9 cellular contexts compared by ENCODE assay signal in the genomic region with DNA sequence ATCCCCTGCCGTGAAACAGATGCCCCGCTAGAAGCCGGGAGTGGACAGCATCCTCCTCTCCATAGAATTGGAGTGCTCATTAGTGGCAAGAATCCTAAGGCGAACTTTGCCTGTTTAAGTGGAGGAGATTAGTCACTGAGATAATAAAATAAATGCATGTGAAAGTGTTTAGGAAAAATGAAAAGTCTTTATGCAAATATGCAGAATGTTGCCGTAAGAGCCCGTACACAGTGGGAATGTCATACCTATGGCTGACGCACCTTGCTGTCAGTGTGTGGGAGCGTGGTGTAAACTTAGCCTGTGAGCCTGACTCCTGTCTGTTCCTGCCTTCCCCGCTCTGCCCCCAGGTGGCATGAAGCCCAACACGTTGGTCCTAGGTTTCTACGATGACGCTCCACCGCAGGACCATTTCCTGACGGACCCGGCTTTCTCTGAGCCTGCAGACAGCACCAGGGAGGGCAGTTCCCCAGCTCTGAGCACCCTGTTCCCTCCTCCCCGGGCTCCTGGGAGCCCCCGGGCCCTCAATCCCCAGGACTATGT. TPM values are rescaled to one million over a fixed set of nuclear protein-coding genes. Genes with fewer than 3 reads are reported as not detected.
A peak's percentile ranks its signal among the peaks of the same experiment; 100 is the strongest.
DNase-seq lines count a peak whose midpoint lies in the region; ATAC-seq, FAIRE-seq and TF ChIP-seq lines count a peak whose summit lies in the region.
"Had no signal": no experiment of that assay in that cellular context is flagged by ENCODE, and none has a peak within 500 bp of the region (broad histone marks: within the 10 kb centered on the region; RNA-seq: fewer than 3 reads in every experiment).

No MANE protein-coding gene starts in this region.

- H3K4me3 ChIP-seq in endothelial cell of umbilical vein (replicated peaks in 1 of 3; ENCODE audit: insufficient read depth in 1 of 3, low read depth in 1 of 3, low read length in 3 of 3) (no peak overlapping the region), psoas muscle (peak overlapping the region; percentile 77)
- H3K4me3 ChIP-seq: K562 had no signal

- CTCF ChIA-PET in endothelial cell of umbilical vein (lab: Charles Lee), result interaction anchor here (0.6 to 1.5 kb wide), 2 partner anchors 24 to 160 kb away, joined by 3 to 4 read pairs; a partner anchor contains a TSS

- H3K36me3 ChIP-seq in endothelial cell of umbilical vein (ENCODE audit: control insufficient read depth in 2 of 2, extremely low read depth in 1 of 2, insufficient read depth in 2 of 2, low read length in 2 of 2) (peaks cover 7 to 8% of the 10 kb centered on the region in 2 experiments), psoas muscle (ENCODE audit: insufficient read depth in 1 of 2, low read depth in 1 of 2) (peaks cover 0 to 9% of the 10 kb centered on the region in 2 donors)

- H3K4me2 ChIP-seq in endothelial cell of umbilical vein (ENCODE audit: insufficient read depth, low read length), result no peak overlapping the region

- no peak overlapping the region for H2AFZ ChIP-seq in endothelial cell of umbilical vein (ENCODE audit: low read depth, low read length)

- no peaks in the 10 kb centered on the region for H3K9me1 ChIP-seq in endothelial cell of umbilical vein (replicated peaks; ENCODE audit: control insufficient read depth, extremely low read depth, insufficient read depth, low read length)

- POLR2A ChIA-PET in endothelial cell of umbilical vein (lab: Charles Lee), result no interaction called here

- peaks cover 36% of the 10 kb centered on the region for H3K4me1 ChIP-seq in endothelial cell of umbilical vein (ENCODE audit: control insufficient read depth, extremely low read depth, insufficient read depth, low read length)
- peaks cover 12% of the 10 kb centered on the region for H3K4me1 ChIP-seq in psoas muscle

- H3K27me3 ChIP-seq in endothelial cell of umbilical vein (ENCODE audit: control insufficient read depth in 2 of 2, insufficient read depth in 2 of 2, low read length in 2 of 2), result no peaks in the 10 kb centered on the region
- H3K27me3 ChIP-seq in psoas muscle (ENCODE audit: insufficient read depth in 3 of 3, low read length in 2 of 3), result no peaks in the 10 kb centered on the region

- 67 to 80% (median 71%) methylated on average over 17 of the region's 17 CpGs for WGBS in psoas muscle, 3 donors

- peak overlapping the region; percentile 59 for H3K27ac ChIP-seq in endothelial cell of umbilical vein (ENCODE audit: insufficient read depth, low read depth, low read length)
- no peak overlapping the region for H3K27ac ChIP-seq in psoas muscle

- peak in 1 of 4 donors; percentile 13 for ATAC-seq in psoas muscle
- no peak for ATAC-seq in HG03097 (IDR thresholded peaks at IDR 0.05; ENCODE audit: low FRiP score, unreplicated experiment)
- no peak for ATAC-seq in HG02981 (IDR thresholded peaks at IDR 0.05; ENCODE audit: unreplicated experiment)
- ATAC-seq: K562 had no signal

- peaks cover 23% of the 10 kb centered on the region for H3K79me2 ChIP-seq in endothelial cell of umbilical vein (ENCODE audit: control insufficient read depth, insufficient read depth, low read length)

- TF ChIP-seq CTCF in endothelial cell of umbilical vein (IDR thresholded peaks at IDR 0.05; ENCODE audit: extremely low read depth in 1 of 2, insufficient read depth in 1 of 2, low read depth in 1 of 2, low read length in 2 of 2) (peak in 1 of 2 donors; percentile 24), psoas muscle (IDR thresholded peaks at IDR 0.05) (no peak)

- no peak for FAIRE-seq in endothelial cell of umbilical vein (lab: Jason Lieb, UNC)
- no peak for FAIRE-seq in HTR-8/SVneo (lab: Jason Lieb, UNC)
- FAIRE-seq: K562 had no signal

- no peaks in the 10 kb centered on the region for H3K9me3 ChIP-seq in endothelial cell of umbilical vein (replicated peaks; ENCODE audit: control insufficient read depth, insufficient read depth, low read length)
- H3K9me3 ChIP-seq in psoas muscle, result no peaks in the 10 kb centered on the region

- TF ChIP-seq POLR2A in endothelial cell of umbilical vein (IDR thresholded peaks at IDR 0.05; ENCODE audit: low read depth, low read length), result no peak

- H4K20me1 ChIP-seq in endothelial cell of umbilical vein (replicated peaks; ENCODE audit: control insufficient read depth, extremely low read depth, insufficient read depth, low read length), result no peaks in the 10 kb centered on the region

- no TSS peak for BruUV-seq in endothelial cell of umbilical vein (replicated peaks; lab: Mats Ljungman, UMichigan)

- dilution Hi-C loops in endothelial cell of umbilical vein (cut with MboI; ENCODE audit: extremely low pct_ligation_motif_present, low sequenced_read_pairs), result no loop called here

- intact Hi-C loops in endothelial cell of umbilical vein (cut with micrococcal nuclease), result loop anchor here (5.0 to 10.0 kb wide), 2 partner anchors 63 to 281 kb away; a partner anchor contains a TSS
- intact Hi-C loops in psoas muscle (cut with DNase I), result no loop called here

- no peak overlapping the region for H3K9ac ChIP-seq in endothelial cell of umbilical vein (replicated peaks; ENCODE audit: extremely low read depth, insufficient read depth, low read length)

- DNase-seq in DMS 273 treated with DMSO at 0.1 percent for 48 hours (lab: John Stamatoyannopoulos, UW) (peak; percentile 29), NCI-H1105 treated with DMSO at 0.1 percent for 48 hours (lab: John Stamatoyannopoulos, UW) (peak; percentile 71), endothelial cell of umbilical vein (ENCODE audit: low read depth, low spot score) (peak; percentile 64), psoas muscle (no peak), HTR-8/SVneo (ENCODE audit: insufficient read length, low spot score) (no peak), GOT3 (lab: John Stamatoyannopoulos, UW) (no peak)

TF ChIP-seq in endothelial cell of umbilical vein, 7 proteins besides CTCF, POLR2A, EP300 and RAD21:
- TF ChIP-seq GATA2 (IDR thresholded peaks at IDR 0.05; ENCODE audit: insufficient read depth, insufficient read length, low read depth, low read length) (peak; percentile 54), EZH2 (IDR thresholded peaks at IDR 0.05; ENCODE audit: borderline replicate concordance, low read depth, low read length, severe bottlenecking) (no peak)

RNA-seq across cellular contexts. Expression of a gene that starts 1.7 kb away (rescaled TPM):
- total RNA-seq in endothelial cell of umbilical vein, result 84.5 and 90.3 TPM in 2 replicates
- polyA plus RNA-seq in endothelial cell of umbilical vein, result 88.6 and 90.3 TPM in 2 replicates
- 69.4 and 77.1 TPM in 2 replicates for polyA plus RNA-seq in endothelial cell of umbilical vein (2011; cell fraction: cytosol; rRNA removed)
- polyA plus RNA-seq in endothelial cell of umbilical vein (2011; cell fraction: nucleus; rRNA removed), result 65.8 and 79.0 TPM in 2 replicates
- polyA plus RNA-seq in endothelial cell of umbilical vein (2012), result 60.3 and 63.1 TPM in 2 replicates
- polyA minus RNA-seq in endothelial cell of umbilical vein, result 40.6 and 47.6 TPM in 2 replicates
- 36.6 TPM for polyA minus RNA-seq in endothelial cell of umbilical vein (2011; cell fraction: cytosol; rRNA and poly(A)+ RNA removed)
- polyA minus RNA-seq in endothelial cell of umbilical vein (2011; cell fraction: nucleus; rRNA and poly(A)+ RNA removed), result 14.4 and 21.5 TPM in 2 replicates
- 1 to 10 TPM; 5.0 to 8.8 (median 6.8) TPM for total RNA-seq in psoas muscle
- 1 to 10 TPM; 4.3 to 7.1 (median 5.3) TPM for polyA plus RNA-seq in psoas muscle

RNA-seq across cellular contexts. Expression of a gene that starts 9.5 kb away (rescaled TPM):
- 199 and 202 TPM in 2 replicates for total RNA-seq in endothelial cell of umbilical vein
- polyA plus RNA-seq in endothelial cell of umbilical vein, result 51.9 and 58.6 TPM in 2 replicates
- 56.1 and 57.3 TPM in 2 replicates for polyA plus RNA-seq in endothelial cell of umbilical vein (2011; cell fraction: cytosol; rRNA removed)
- polyA plus RNA-seq in endothelial cell of umbilical vein (2011; cell fraction: nucleus; rRNA removed), result 334 and 404 TPM in 2 replicates
- polyA plus RNA-seq in endothelial cell of umbilical vein (2012), result 88.7 and 117 TPM in 2 replicates
- 60.4 and 90.5 TPM in 2 replicates for polyA minus RNA-seq in endothelial cell of umbilical vein
- 52.0 TPM for polyA minus RNA-seq in endothelial cell of umbilical vein (2011; cell fraction: cytosol; rRNA and poly(A)+ RNA removed)
- 66.1 and 79.9 TPM in 2 replicates for polyA minus RNA-seq in endothelial cell of umbilical vein (2011; cell fraction: nucleus; rRNA and poly(A)+ RNA removed)
- total RNA-seq in psoas muscle, result 10 to 100 TPM; 46.8 to 79.8 (median 61.0) TPM
- polyA plus RNA-seq in psoas muscle, result 10 to 100 TPM; 48.2 to 58.1 (median 51.2) TPM

RNA-seq across cellular contexts. Expression of a gene that starts 12.9 kb away (rescaled TPM):
- 30.1 and 35.0 TPM in 2 replicates for total RNA-seq in endothelial cell of umbilical vein
- polyA plus RNA-seq in endothelial cell of umbilical vein, result 37.0 and 37.5 TPM in 2 replicates
- polyA plus RNA-seq in endothelial cell of umbilical vein (2011; cell fraction: cytosol; rRNA removed), result 16.4 and 21.1 TPM in 2 replicates
- 62.1 and 65.2 TPM in 2 replicates for polyA plus RNA-seq in endothelial cell of umbilical vein (2011; cell fraction: nucleus; rRNA removed)
- 23.0 and 23.7 TPM in 2 replicates for polyA plus RNA-seq in endothelial cell of umbilical vein (2012)
- polyA minus RNA-seq in endothelial cell of umbilical vein, result 29.1 and 35.8 TPM in 2 replicates
- polyA minus RNA-seq in endothelial cell of umbilical vein (2011; cell fraction: cytosol; rRNA and poly(A)+ RNA removed), result 4.3 TPM
- polyA minus RNA-seq in endothelial cell of umbilical vein (2011; cell fraction: nucleus; rRNA and poly(A)+ RNA removed), result 13.5 and 18.8 TPM in 2 replicates
- total RNA-seq in psoas muscle, result 1 to 10 TPM; 2.9 to 4.7 (median 3.9) TPM
- 1 to 10 TPM; 2.2 to 3.3 (median 2.5) TPM for polyA plus RNA-seq in psoas muscle

RNA-seq across cellular contexts. Expression of a gene that starts 24.1 kb away (rescaled TPM):
- total RNA-seq in endothelial cell of umbilical vein, result 0.93 and 1.6 TPM in 2 replicates
- 0.84 and 1.1 TPM in 2 replicates for polyA plus RNA-seq in endothelial cell of umbilical vein
- 0.25 and 0.35 TPM in 2 replicates for polyA plus RNA-seq in endothelial cell of umbilical vein (2011; cell fraction: cytosol; rRNA removed)
- 0.43 and 0.53 TPM in 2 replicates for polyA plus RNA-seq in endothelial cell of umbilical vein (2011; cell fraction: nucleus; rRNA removed)
- polyA plus RNA-seq in endothelial cell of umbilical vein (2012), result 0.79 and 0.90 TPM in 2 replicates
- 1.6 TPM in 1 of 2 replicates, not detected in the other for polyA minus RNA-seq in endothelial cell of umbilical vein
- polyA minus RNA-seq in endothelial cell of umbilical vein (2011; cell fraction: cytosol; rRNA and poly(A)+ RNA removed), result 6.0 TPM
- 0.91 and 1.3 TPM in 2 replicates for polyA minus RNA-seq in endothelial cell of umbilical vein (2011; cell fraction: nucleus; rRNA and poly(A)+ RNA removed)
- 1 to 10 TPM; 2.5 to 8.0 (median 6.0) TPM for total RNA-seq in psoas muscle
- polyA plus RNA-seq in psoas muscle, result 1 to 10 TPM; 3.7 to 7.6 (median 4.3) TPM

RNA-seq across cellular contexts. Expression of a gene that starts 30.2 kb away (rescaled TPM):
- 0.18 TPM in 2 replicates for total RNA-seq in endothelial cell of umbilical vein
- 0.28 and 0.48 TPM in 2 replicates for polyA plus RNA-seq in endothelial cell of umbilical vein
- 0.13 and 0.35 TPM in 2 replicates for polyA plus RNA-seq in endothelial cell of umbilical vein (2011; cell fraction: cytosol; rRNA removed)
- 0.70 and 0.84 TPM in 2 replicates for polyA plus RNA-seq in endothelial cell of umbilical vein (2011; cell fraction: nucleus; rRNA removed)
- polyA plus RNA-seq in endothelial cell of umbilical vein (2012), result 0.17 and 0.29 TPM in 2 replicates
- 0.15 TPM in 1 of 2 replicates, not detected in the other for polyA minus RNA-seq in endothelial cell of umbilical vein
- not detected for polyA minus RNA-seq in endothelial cell of umbilical vein (2011; cell fraction: cytosol; rRNA and poly(A)+ RNA removed)
- 0.24 TPM in 1 of 2 replicates, not detected in the other for polyA minus RNA-seq in endothelial cell of umbilical vein (2011; cell fraction: nucleus; rRNA and poly(A)+ RNA removed)
- 10 to 100 TPM; 21.4 to 99.2 (median 36.8) TPM for total RNA-seq in psoas muscle
- 10 to 100 TPM; 10.7 to 23.8 (median 14.2) TPM for polyA plus RNA-seq in psoas muscle

Comparison
In these comparisons a context has a peak if more than half of its experiments do, and no peak if none do; other contexts are left out.
1. DNase-seq: peak in DMS 273 treated with DMSO at 0.1 percent for 48 hours (single experiment), NCI-H1105 treated with DMSO at 0.1 percent for 48 hours (single experiment) and endothelial cell of umbilical vein (single experiment); none in psoas muscle (0 of 2), HTR-8/SVneo (single experiment) and GOT3 (single experiment).